In the genomic region with DNA sequence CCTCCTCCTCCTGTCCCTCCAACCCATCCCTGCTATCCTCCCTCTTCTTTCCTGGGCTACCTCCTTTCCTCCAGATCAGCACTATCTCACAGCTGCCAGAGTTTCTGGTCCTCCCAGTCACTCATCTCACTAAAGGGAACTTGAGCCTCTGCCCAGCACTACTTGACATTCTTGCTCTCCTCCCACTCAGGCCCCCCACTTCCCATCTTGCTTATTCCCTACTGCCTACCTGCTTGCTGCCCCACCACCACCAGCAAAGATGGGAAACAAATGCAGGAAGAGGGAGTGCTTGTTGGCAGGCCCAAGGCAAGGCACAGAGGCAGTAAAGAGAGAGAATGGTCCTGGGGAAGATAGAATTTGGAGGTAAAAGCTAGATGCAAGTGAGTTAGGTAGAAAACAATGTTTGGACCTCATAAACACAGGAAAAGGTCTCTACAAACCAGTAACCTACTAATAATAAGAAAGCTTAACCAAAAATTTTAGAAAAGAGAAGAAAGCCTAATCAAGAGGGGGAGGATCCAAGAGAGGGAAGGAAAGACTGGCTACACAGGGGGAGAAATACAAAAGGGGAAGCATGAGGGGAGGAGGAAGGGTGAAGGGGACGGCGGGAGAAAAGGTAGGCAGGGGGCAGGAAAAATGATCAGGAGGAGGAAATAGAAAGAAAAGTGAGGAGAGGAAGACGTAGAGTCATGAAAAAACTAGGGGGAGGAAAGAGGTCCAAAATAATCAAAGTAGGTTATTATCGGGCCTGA, we compare ENCODE assay signal across 9 cellular contexts.
DNase-seq lines count a peak whose midpoint lies in the region; ATAC-seq, FAIRE-seq and TF ChIP-seq lines count a peak whose summit lies in the region.
"Had no signal": no experiment of that assay in that cellular context is flagged by ENCODE, and none has a peak within 500 bp of the region (broad histone marks: within the 10 kb centered on the region; RNA-seq: fewer than 3 reads in every experiment).

No MANE protein-coding gene starts in this region.

- ATAC-seq in T-cell (replicated peaks in 1 of 4), result no peak
- ATAC-seq in HG03565 (IDR thresholded peaks at IDR 0.05; ENCODE audit: unreplicated experiment), result no peak

- peaks cover 0 to 8% of the 10 kb centered on the region in 2 donors for H3K4me1 ChIP-seq in breast epithelium

- CTCF ChIA-PET in MCF 10A (lab: Yijun Ruan, JAX), result interaction anchor here (0.6 to 2.2 kb wide), 4 partner anchors 19 to 625 kb away, joined by 3 to 7 read pairs (median 4); no protein-coding TSS in a partner anchor
- CTCF ChIA-PET in T-cell (lab: Charles Lee), result interaction anchor here in 1 of 2 donors (0.7 kb wide), 1 partner anchor 214 kb away, joined by 4 read pairs; no protein-coding TSS in a partner anchor

- POLR2A ChIA-PET in MCF 10A (lab: Yijun Ruan, JAX) (interaction anchor here (0.6 to 2.3 kb wide), 3 partner anchors 8 to 60 kb away, joined by 3 to 24 read pairs (median 5); no protein-coding TSS in a partner anchor), T-cell (lab: Charles Lee) (interaction anchor here in 1 of 2 donors (0.7 kb wide), 1 partner anchor 65 kb away, joined by 4 read pairs; no protein-coding TSS in a partner anchor)

- H3K4me3 Mint-ChIP-seq in MCF 10A (ENCODE audit: unreplicated experiment) (peak overlapping the region; percentile 90), T-cell (peak overlapping the region; percentile 26 to 92 (median 88)), immature natural killer cell (peak overlapping the region; percentile 1 to 96 (median 83))

- no peak overlapping the region for H3K27ac ChIP-seq in breast epithelium

- no TSS peak for BruUV-seq in MCF 10A (replicated peaks; lab: Mats Ljungman, UMichigan)

- H3K36me3 ChIP-seq in breast epithelium, result no peaks in the 10 kb centered on the region

- DNase-seq in MCF 10A (ENCODE audit: unreplicated experiment) (no peak), breast epithelium (ENCODE audit: low spot score in 2 of 2) (no peak), T-cell (no peak), immature natural killer cell (no peak), urothelium cell line (ENCODE audit: low spot score) (no peak), NCI-H82 treated with DMSO at 0.1 percent for 48 hours (lab: John Stamatoyannopoulos, UW; ENCODE audit: unreplicated experiment) (no peak), NCI-H2227 (lab: John Stamatoyannopoulos, UW; ENCODE audit: unreplicated experiment) (no peak)
- DNase-seq: DMS53 had no signal

- H3K27me3 Mint-ChIP-seq in MCF 10A (ENCODE audit: insufficient read depth, unreplicated experiment) (no peaks in the 10 kb centered on the region), T-cell (no peaks in the 10 kb centered on the region), immature natural killer cell (ENCODE audit: low read depth in 3 of 3) (peaks cover 0 to 3% (median 0%) of the 10 kb centered on the region in 3 donors)

- TF ChIP-seq POLR2A in breast epithelium (IDR thresholded peaks at IDR 0.05), result no peak

- H3K9me3 Mint-ChIP-seq in MCF 10A (ENCODE audit: unreplicated experiment), result no peaks in the 10 kb centered on the region
- no peaks in the 10 kb centered on the region for H3K9me3 Mint-ChIP-seq in T-cell
- H3K9me3 Mint-ChIP-seq in immature natural killer cell, result no peaks in the 10 kb centered on the region

- FAIRE-seq in urothelium cell line (lab: Jason Lieb, UNC), result peak; percentile 50

- TF ChIP-seq CTCF in MCF 10A (IDR thresholded peaks at IDR 0.05; ENCODE audit: unreplicated experiment) (no peak), breast epithelium (IDR thresholded peaks at IDR 0.05) (no peak)

- no peaks in the 10 kb centered on the region for H3K9me3 ChIP-seq in breast epithelium

- H3K36me3 Mint-ChIP-seq in MCF 10A (ENCODE audit: insufficient read depth, unreplicated experiment) (peaks cover 9% of the 10 kb centered on the region), T-cell (no peaks in the 10 kb centered on the region), immature natural killer cell (no peaks in the 10 kb centered on the region)

- H3K4me1 Mint-ChIP-seq in MCF 10A (ENCODE audit: insufficient read depth, unreplicated experiment), result peaks cover 37% of the 10 kb centered on the region
- H3K4me1 Mint-ChIP-seq in T-cell, result peaks cover 40 to 58% (median 45%) of the 10 kb centered on the region in 3 donors
- peaks cover 26 to 36% of the 10 kb centered on the region in 2 donors for H3K4me1 Mint-ChIP-seq in immature natural killer cell

- no peaks in the 10 kb centered on the region for H3K27me3 ChIP-seq in breast epithelium

- H3K27ac Mint-ChIP-seq in MCF 10A (ENCODE audit: low read depth, unreplicated experiment) (peak overlapping the region; percentile 87), T-cell (peak overlapping the region; percentile 17 to 64), immature natural killer cell (peak overlapping the region in 3 of 6 donors; percentile 36 to 75 (median 66))

- intact Hi-C loops in MCF 10A (cut with micrococcal nuclease), result loop anchor here (2.0 to 5.0 kb wide), 2 partner anchors 137 to 215 kb away; no protein-coding TSS in a partner anchor
- intact Hi-C loops in breast epithelium (cut with DNase I; ENCODE audit: low total_unique reads), result no loop called here

- no peak overlapping the region for H3K4me3 ChIP-seq in breast epithelium
